ENCODE assay signal across 12 cellular contexts in genomic region chr9:134602547-134603362, GRCh38. TPM values are rescaled to one million over a fixed set of nuclear protein-coding genes. Genes with fewer than 3 reads are reported as not detected.
A peak's percentile ranks its signal among the peaks of the same experiment; 100 is the strongest.
DNase-seq lines count a peak whose midpoint lies in the region; ATAC-seq, FAIRE-seq and TF ChIP-seq lines count a peak whose summit lies in the region.
"Had no signal": no experiment of that assay in that cellular context is flagged by ENCODE, and none has a peak within 500 bp of the region (broad histone marks: within the 10 kb centered on the region; RNA-seq: fewer than 3 reads in every experiment).

No MANE protein-coding gene starts in this region.

- H3K4me1 Mint-ChIP-seq in activated CD4-positive, alpha-beta memory T cell treated with anti-CD3 and anti-CD28 coated beads, Interleukin-2, amount 10 ng/mL, durations not matched to agents 7 days and 5 days = no peaks in the 10 kb centered on the region
- H3K4me1 Mint-ChIP-seq in activated CD4-positive, alpha-beta memory T cell treated with anti-CD3 and anti-CD28 coated beads for 36 hours (ENCODE audit: low read depth) = no peaks in the 10 kb centered on the region

- H3K27me3 Mint-ChIP-seq in activated CD4-positive, alpha-beta memory T cell treated with anti-CD3 and anti-CD28 coated beads, Interleukin-2, amount 10 ng/mL, durations not matched to agents 7 days and 5 days = no peaks in the 10 kb centered on the region
- peaks cover 1% of the 10 kb centered on the region for H3K27me3 Mint-ChIP-seq in activated CD4-positive, alpha-beta memory T cell treated with anti-CD3 and anti-CD28 coated beads for 36 hours

- intact Hi-C loops in activated CD4-positive, alpha-beta memory T cell treated with anti-CD3 and anti-CD28 coated beads for 36 hours (cut with micrococcal nuclease) = no loop called here
- intact Hi-C loops in breast epithelium (cut with DNase I; ENCODE audit: low total_unique reads) = no loop called here

- no peak for TF ChIP-seq POLR2A in breast epithelium (IDR thresholded peaks at IDR 0.05)

- 55% methylated on average over 31 of the region's 31 CpGs for WGBS in liver

- no peak overlapping the region for H3K27ac Mint-ChIP-seq in activated CD4-positive, alpha-beta memory T cell treated with anti-CD3 and anti-CD28 coated beads, Interleukin-2, amount 10 ng/mL, durations not matched to agents 7 days and 5 days
- no peak overlapping the region for H3K27ac Mint-ChIP-seq in activated CD4-positive, alpha-beta memory T cell treated with anti-CD3 and anti-CD28 coated beads for 36 hours

- H3K36me3 ChIP-seq in breast epithelium (no peaks in the 10 kb centered on the region), liver (ENCODE audit: control insufficient read depth in 4 of 4, insufficient read depth in 3 of 4, low read depth in 1 of 4, low read length in 3 of 4) (no peaks in the 10 kb centered on the region)

- no peak overlapping the region for H3K4me3 ChIP-seq in breast epithelium
- H3K4me3 ChIP-seq in liver (ENCODE audit: low read depth in 1 of 3, low read length in 3 of 3) = no peak overlapping the region

- H3K36me3 Mint-ChIP-seq in activated CD4-positive, alpha-beta memory T cell treated with anti-CD3 and anti-CD28 coated beads, Interleukin-2, amount 10 ng/mL, durations not matched to agents 7 days and 5 days (ENCODE audit: low read depth) = no peaks in the 10 kb centered on the region
- no peaks in the 10 kb centered on the region for H3K36me3 Mint-ChIP-seq in activated CD4-positive, alpha-beta memory T cell treated with anti-CD3 and anti-CD28 coated beads for 36 hours

- H3K9ac ChIP-seq in liver (ENCODE audit: low read depth in 1 of 2, low read length in 2 of 2) = no peak overlapping the region

- no peaks in the 10 kb centered on the region for H3K9me3 Mint-ChIP-seq in activated CD4-positive, alpha-beta memory T cell treated with anti-CD3 and anti-CD28 coated beads, Interleukin-2, amount 10 ng/mL, durations not matched to agents 7 days and 5 days
- no peaks in the 10 kb centered on the region for H3K9me3 Mint-ChIP-seq in activated CD4-positive, alpha-beta memory T cell treated with anti-CD3 and anti-CD28 coated beads for 36 hours

- H3K27ac ChIP-seq in breast epithelium (peak overlapping the region in 1 of 2 donors; percentile 63), liver (ENCODE audit: low read depth in 1 of 2, low read length in 2 of 2) (peak overlapping the region; percentile 35 to 42)

- no peak for ATAC-seq in HG03139 (IDR thresholded peaks at IDR 0.05; ENCODE audit: unreplicated experiment)

- CTCF ChIA-PET in activated CD4-positive, alpha-beta memory T cell treated with anti-CD3 and anti-CD28 coated beads, Interleukin-2, amount 10 ng/mL, durations not matched to agents 7 days and 5 days (lab: Charles Lee) = no interaction called here
- CTCF ChIA-PET in activated CD4-positive, alpha-beta memory T cell treated with anti-CD3 and anti-CD28 coated beads for 36 hours (lab: Charles Lee) = no interaction called here

- POLR2A ChIA-PET in activated CD4-positive, alpha-beta memory T cell treated with anti-CD3 and anti-CD28 coated beads, Interleukin-2, amount 10 ng/mL, durations not matched to agents 7 days and 5 days (lab: Charles Lee) = no interaction called here
- POLR2A ChIA-PET in activated CD4-positive, alpha-beta memory T cell treated with anti-CD3 and anti-CD28 coated beads for 36 hours (lab: Charles Lee) = no interaction called here

- H3K9me3 ChIP-seq in breast epithelium (no peaks in the 10 kb centered on the region), liver (ENCODE audit: control insufficient read depth in 4 of 4, low read length in 3 of 4) (peaks cover 2 to 9% (median 4%) of the 10 kb centered on the region in 4 donors)

- no peak overlapping the region for H3K4me3 Mint-ChIP-seq in activated CD4-positive, alpha-beta memory T cell treated with anti-CD3 and anti-CD28 coated beads, Interleukin-2, amount 10 ng/mL, durations not matched to agents 7 days and 5 days
- H3K4me3 Mint-ChIP-seq in activated CD4-positive, alpha-beta memory T cell treated with anti-CD3 and anti-CD28 coated beads for 36 hours = no peak overlapping the region

- DNase-seq in activated CD4-positive, alpha-beta memory T cell treated with anti-CD3 and anti-CD28 coated beads, Interleukin-2, amount 10 ng/mL, durations not matched to agents 7 days and 5 days = peak; percentile 13
- no peak for DNase-seq in activated CD4-positive, alpha-beta memory T cell treated with anti-CD3 and anti-CD28 coated beads for 36 hours
- DNase-seq in breast epithelium (ENCODE audit: low spot score in 2 of 2) (peak; percentile 30 to 52), urothelium cell line (ENCODE audit: low spot score) (peak; percentile 92), NCI-H526 treated with DMSO at 0.1 percent for 48 hours (lab: John Stamatoyannopoulos, UW) (no peak), UCSD-AML1 (lab: John Stamatoyannopoulos, UW; ENCODE audit: unreplicated experiment) (no peak)
- DNase-seq: activated gamma-delta T cell; SHP77; stimulated activated CD4-positive, alpha-beta T cell treated with anti-CD3 and anti-CD28 coated beads, Interleukin-4, amount 100 ng/mL, for 4 hours had no signal

- no peak for FAIRE-seq in urothelium cell line (lab: Jason Lieb, UNC)
- FAIRE-seq: A204.1 had no signal

- TF ChIP-seq CTCF in breast epithelium (IDR thresholded peaks at IDR 0.05) (no peak), liver (IDR thresholded peaks at IDR 0.05; ENCODE audit: low read depth, low read length, missing input control) (no peak)

- TF ChIP-seq RAD21 in liver (IDR thresholded peaks at IDR 0.05) = no peak

- H3K27me3 ChIP-seq in breast epithelium (no peaks in the 10 kb centered on the region), liver (ENCODE audit: control insufficient read depth in 4 of 4, insufficient read depth in 4 of 4, low read length in 3 of 4) (peaks cover 0 to 13% (median 3%) of the 10 kb centered on the region in 4 donors)

- no peaks in the 10 kb centered on the region for H3K4me1 ChIP-seq in breast epithelium
- no peaks in the 10 kb centered on the region for H3K4me1 ChIP-seq in liver (ENCODE audit: control insufficient read depth in 4 of 4, insufficient read depth in 4 of 4, low read length in 3 of 4)

TF ChIP-seq in liver, 16 proteins besides CTCF, POLR2A, EP300 and RAD21:
- TF ChIP-seq YY1 (IDR thresholded peaks at IDR 0.05) (no peak), RXRA (IDR thresholded peaks at IDR 0.05) (no peak), FOXA2 (IDR thresholded peaks at IDR 0.05) (no peak), FOXA1 (IDR thresholded peaks at IDR 0.05) (no peak), NR2F2 (IDR thresholded peaks at IDR 0.05) (peak; percentile 8), JUND (IDR thresholded peaks at IDR 0.05) (peak in 1 of 2 donors; percentile 25), EGR1 (IDR thresholded peaks at IDR 0.05; ENCODE audit: low read depth in 2 of 2) (no peak), HNF4G (IDR thresholded peaks at IDR 0.05) (no peak), TAF1 (conservative IDR thresholded peaks at IDR 0.05) (no peak), GABPA (IDR thresholded peaks at IDR 0.05 in 1 of 2, conservative IDR thresholded peaks at IDR 0.05 in 1 of 2) (no peak), ZBTB33 (IDR thresholded peaks at IDR 0.05) (no peak)

RNA-seq across cellular contexts. Expression of gene COL5A1, which starts 38.8 kb away (rescaled TPM):
- total RNA-seq in activated CD4-positive, alpha-beta memory T cell treated with anti-CD3 and anti-CD28 coated beads, Interleukin-2, amount 10 ng/mL, durations not matched to agents 7 days and 5 days = under 1 TPM; 0.10 to 0.13 TPM
- total RNA-seq in activated CD4-positive, alpha-beta memory T cell treated with anti-CD3 and anti-CD28 coated beads for 36 hours = under 1 TPM; 0.12 to 0.19 TPM
- 10 to 100 TPM; 12.1 to 17.0 (median 15.4) TPM for total RNA-seq in breast epithelium
- total RNA-seq in liver = 10 to 100 TPM; 12.3 to 15.6 TPM
- polyA plus RNA-seq in liver = 10 to 100 TPM in 1 of 2 donors, under 1 TPM in 1; 0.67 to 10.2 TPM

Comparison
In these comparisons a context has a peak if more than half of its experiments do, and no peak if none do; other contexts are left out.
1. DNase-seq: peak in activated CD4-positive, alpha-beta memory T cell treated with anti-CD3 and anti-CD28 coated beads, Interleukin-2, amount 10 ng/mL, durations not matched to agents 7 days and 5 days (single experiment), breast epithelium (2 of 2) and urothelium cell line (single experiment); none in activated CD4-positive, alpha-beta memory T cell treated with anti-CD3 and anti-CD28 coated beads for 36 hours (single experiment), NCI-H526 treated with DMSO at 0.1 percent for 48 hours (single experiment) and UCSD-AML1 (single experiment).
2. RNA of gene COL5A1, which starts 38.8 kb away (total RNA-seq): 12.3 to 15.6 TPM in liver and 12.1 to 17.0 TPM in breast epithelium; 0.12 to 0.19 TPM in activated CD4-positive, alpha-beta memory T cell treated with anti-CD3 and anti-CD28 coated beads for 36 hours and 0.10 to 0.13 TPM in activated CD4-positive, alpha-beta memory T cell treated with anti-CD3 and anti-CD28 coated beads, Interleukin-2, amount 10 ng/mL, durations not matched to agents 7 days and 5 days; every median in the first group is over 10 times any median in the second.